In the genomic region with DNA sequence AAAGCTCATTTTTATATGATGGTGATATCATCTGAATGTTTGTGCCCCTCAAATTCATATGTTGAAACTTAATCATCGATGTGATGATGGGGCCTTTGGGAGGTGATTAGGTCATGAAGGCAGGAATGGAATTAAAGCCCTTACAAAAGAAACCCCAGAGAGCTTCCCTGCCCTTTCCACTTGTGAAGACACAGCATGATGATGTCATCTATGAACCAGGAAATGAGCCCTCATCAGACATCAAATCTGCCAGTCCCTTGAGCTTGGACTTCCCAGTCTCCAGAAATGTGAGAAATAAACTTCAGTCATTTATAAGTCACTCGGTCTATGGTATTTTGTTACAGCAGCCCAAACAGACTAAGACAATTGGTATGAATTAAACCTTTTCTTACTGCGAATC, we compare ENCODE assay signal across 17 cellular contexts.
DNase-seq lines count a peak whose midpoint lies in the region; TF ChIP-seq lines count a peak whose summit lies in the region.
"Had no signal": no experiment of that assay in that cellular context is flagged by ENCODE, and none has a peak within 500 bp of the region (broad histone marks: within the 10 kb centered on the region; RNA-seq: fewer than 3 reads in every experiment).

No MANE protein-coding gene starts in this region.

- TF ChIP-seq POLR2A in uterus (IDR thresholded peaks at IDR 0.05) = no peak

- POLR2A ChIA-PET in HEK293 (lab: Yijun Ruan, JAX) = no interaction called here

- no peaks in the 10 kb centered on the region for H3K79me2 ChIP-seq in ACC112 (ENCODE audit: control insufficient read depth, insufficient read depth, low read length, unreplicated experiment)

- no peak overlapping the region for H3K4me3 ChIP-seq in ACC112 (ENCODE audit: low read depth, low read length)
- no peak overlapping the region for H3K4me3 ChIP-seq in HEK293 (ENCODE audit: low read depth, low read length)
- no peak overlapping the region for H3K4me3 ChIP-seq in fibroblast of the aortic adventitia (ENCODE audit: low read depth, low read length)
- H3K4me3 ChIP-seq in uterus = no peak overlapping the region
- H3K4me3 ChIP-seq: body of pancreas had no signal

- CTCF ChIA-PET in HEK293 (lab: Yijun Ruan, JAX) = no interaction called here

- H3K27me3 ChIP-seq in ACC112 (ENCODE audit: insufficient read depth, low read length) = no peaks in the 10 kb centered on the region
- no peaks in the 10 kb centered on the region for H3K27me3 ChIP-seq in uterus
- H3K27me3 ChIP-seq: body of pancreas had no signal

- H3K36me3 ChIP-seq in ACC112 (ENCODE audit: insufficient read depth, low read length) (no peaks in the 10 kb centered on the region), HEK293 (ENCODE audit: control insufficient read depth in 2 of 2, insufficient read depth in 1 of 2, low read length in 2 of 2) (no peaks in the 10 kb centered on the region; a peak in 1 of 3 replicates), uterus (no peaks in the 10 kb centered on the region)

- H3K4me1 ChIP-seq in ACC112 (ENCODE audit: control insufficient read depth, insufficient read depth, low read length, unreplicated experiment) = peaks cover 7% of the 10 kb centered on the region
- H3K4me1 ChIP-seq in HEK293 (ENCODE audit: control insufficient read depth, insufficient read depth, low read length) = no peaks in the 10 kb centered on the region
- H3K4me1 ChIP-seq in uterus = no peaks in the 10 kb centered on the region
- H3K4me1 ChIP-seq: body of pancreas had no signal

- peak; percentile 28 for DNase-seq in T1000 (lab: John Stamatoyannopoulos, UW)
- peak; percentile 9 for DNase-seq in fibroblast of the aortic adventitia (ENCODE audit: low read depth)
- no peak for DNase-seq in AG20443 (ENCODE audit: low spot score)
- no peak for DNase-seq in NCI-H2196 treated with DMSO at 0.1 percent for 48 hours (lab: John Stamatoyannopoulos, UW; ENCODE audit: unreplicated experiment)
- DNase-seq in uterus = no peak
- no peak for DNase-seq in pons (ENCODE audit: low spot score)
- DNase-seq: activated T-cell treated with anti-CD3 and anti-CD28 coated beads, Interleukin-2, amount 50 U/mL, for 72 hours; AML-193; body of pancreas; DMS 273 treated with DMSO at 0.1 percent for 48 hours; glutamatergic neuron; NCI-H1694 treated with DMSO at 0.1 percent for 48 hours; NCI-H774; posterior cingulate gyrus; SHP77 treated with DMSO at 0.1 percent for 48 hours had no signal

- peak overlapping the region; percentile 29 for H3K27ac ChIP-seq in ACC112 (ENCODE audit: low read depth, low read length)
- no peak overlapping the region for H3K27ac ChIP-seq in HEK293 (ENCODE audit: extremely low read depth, low read depth, low read length)
- H3K27ac ChIP-seq in uterus = no peak overlapping the region
- H3K27ac ChIP-seq: body of pancreas had no signal

- peak overlapping the region; percentile 50 for H2AFZ ChIP-seq in ACC112 (ENCODE audit: low read length, unreplicated experiment)

- intact Hi-C loops in uterus (cut with DNase I; ENCODE audit: low total_unique reads) = no loop called here

- H3K9me3 ChIP-seq in HEK293 (ENCODE audit: control insufficient read depth, insufficient read depth, low read depth, low read length) (no peaks in the 10 kb centered on the region), uterus (no peaks in the 10 kb centered on the region)
- H3K9me3 ChIP-seq: body of pancreas had no signal

- TF ChIP-seq CTCF in HEK293 (tag by site-specific recombination; IDR thresholded peaks at IDR 0.05) (no peak), fibroblast of the aortic adventitia (IDR thresholded peaks at IDR 0.05; ENCODE audit: insufficient read depth, low read length) (no peak), uterus (IDR thresholded peaks at IDR 0.05) (no peak)

TF ChIP-seq in HEK293, 187 proteins besides CTCF, POLR2A, EP300 and RAD21:
- TF ChIP-seq, protein P1, sequence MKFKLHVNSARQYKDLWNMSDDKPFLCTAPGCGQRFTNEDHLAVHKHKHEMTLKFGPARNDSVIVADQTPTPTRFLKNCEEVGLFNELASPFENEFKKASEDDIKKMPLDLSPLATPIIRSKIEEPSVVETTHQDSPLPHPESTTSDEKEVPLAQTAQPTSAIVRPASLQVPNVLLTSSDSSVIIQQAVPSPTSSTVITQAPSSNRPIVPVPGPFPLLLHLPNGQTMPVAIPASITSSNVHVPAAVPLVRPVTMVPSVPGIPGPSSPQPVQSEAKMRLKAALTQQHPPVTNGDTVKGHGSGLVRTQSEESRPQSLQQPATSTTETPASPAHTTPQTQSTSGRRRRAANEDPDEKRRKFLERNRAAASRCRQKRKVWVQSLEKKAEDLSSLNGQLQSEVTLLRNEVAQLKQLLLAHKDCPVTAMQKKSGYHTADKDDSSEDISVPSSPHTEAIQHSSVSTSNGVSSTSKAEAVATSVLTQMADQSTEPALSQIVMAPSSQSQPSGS (tag by site-specific recombination; IDR thresholded peaks at IDR 0.05; ENCODE audit: low read depth) = peak; percentile 76
- no peak for TF ChIP-seq ZNF76 (tag by site-specific recombination; IDR thresholded peaks at IDR 0.05; ENCODE audit: borderline replicate concordance, low read depth)
- TF ChIP-seq TRIM28 (IDR thresholded peaks at IDR 0.05; ENCODE audit: borderline replicate concordance, low read length) = peak; percentile 45; the same call in 1 of the 2 replicates
- TF ChIP-seq ZNF404 (tag by site-specific recombination; IDR thresholded peaks at IDR 0.05) = no peak
- TF ChIP-seq GLIS1 (tag by site-specific recombination; IDR thresholded peaks at IDR 0.05) = no peak
- TF ChIP-seq WT1 (tag by site-specific recombination; IDR thresholded peaks at IDR 0.05) = no peak
- 0 out of 2 replicates have a peak, but pooled peaks have one; percentile 8 for TF ChIP-seq ZNF660 (tag by site-specific recombination; IDR thresholded peaks at IDR 0.05)
- TF ChIP-seq, protein P2, sequence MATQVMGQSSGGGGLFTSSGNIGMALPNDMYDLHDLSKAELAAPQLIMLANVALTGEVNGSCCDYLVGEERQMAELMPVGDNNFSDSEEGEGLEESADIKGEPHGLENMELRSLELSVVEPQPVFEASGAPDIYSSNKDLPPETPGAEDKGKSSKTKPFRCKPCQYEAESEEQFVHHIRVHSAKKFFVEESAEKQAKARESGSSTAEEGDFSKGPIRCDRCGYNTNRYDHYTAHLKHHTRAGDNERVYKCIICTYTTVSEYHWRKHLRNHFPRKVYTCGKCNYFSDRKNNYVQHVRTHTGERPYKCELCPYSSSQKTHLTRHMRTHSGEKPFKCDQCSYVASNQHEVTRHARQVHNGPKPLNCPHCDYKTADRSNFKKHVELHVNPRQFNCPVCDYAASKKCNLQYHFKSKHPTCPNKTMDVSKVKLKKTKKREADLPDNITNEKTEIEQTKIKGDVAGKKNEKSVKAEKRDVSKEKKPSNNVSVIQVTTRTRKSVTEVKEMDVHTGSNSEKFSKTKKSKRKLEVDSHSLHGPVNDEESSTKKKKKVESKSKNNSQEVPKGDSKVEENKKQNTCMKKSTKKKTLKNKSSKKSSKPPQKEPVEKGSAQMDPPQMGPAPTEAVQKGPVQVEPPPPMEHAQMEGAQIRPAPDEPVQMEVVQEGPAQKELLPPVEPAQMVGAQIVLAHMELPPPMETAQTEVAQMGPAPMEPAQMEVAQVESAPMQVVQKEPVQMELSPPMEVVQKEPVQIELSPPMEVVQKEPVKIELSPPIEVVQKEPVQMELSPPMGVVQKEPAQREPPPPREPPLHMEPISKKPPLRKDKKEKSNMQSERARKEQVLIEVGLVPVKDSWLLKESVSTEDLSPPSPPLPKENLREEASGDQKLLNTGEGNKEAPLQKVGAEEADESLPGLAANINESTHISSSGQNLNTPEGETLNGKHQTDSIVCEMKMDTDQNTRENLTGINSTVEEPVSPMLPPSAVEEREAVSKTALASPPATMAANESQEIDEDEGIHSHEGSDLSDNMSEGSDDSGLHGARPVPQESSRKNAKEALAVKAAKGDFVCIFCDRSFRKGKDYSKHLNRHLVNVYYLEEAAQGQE (tag by site-specific recombination; IDR thresholded peaks at IDR 0.05) = no peak
- TF ChIP-seq ZNF280C (tag by site-specific recombination; IDR thresholded peaks at IDR 0.05) = no peak
- peak; percentile 34 for TF ChIP-seq SETDB1 (IDR thresholded peaks at IDR 0.05; ENCODE audit: insufficient read length, low read length)
- 0 out of 2 replicates have a peak, but pooled peaks have one; percentile 26 for TF ChIP-seq ZNF629 (tag by site-specific recombination; IDR thresholded peaks at IDR 0.05)
- TF ChIP-seq ZBTB21 (tag by site-specific recombination; IDR thresholded peaks at IDR 0.05) = peak; percentile 47; the same call in 1 of the 2 replicates

Comparison
In these comparisons a context has a peak if more than half of its experiments do, and no peak if none do; other contexts are left out.
1. DNase-seq: peak in T1000 (single experiment) and fibroblast of the aortic adventitia (single experiment); none in AG20443 (single experiment), NCI-H2196 treated with DMSO at 0.1 percent for 48 hours (single experiment), uterus (0 of 2) and pons (single experiment).